ENCODE assay signal across 10 cellular contexts in the genomic region with DNA sequence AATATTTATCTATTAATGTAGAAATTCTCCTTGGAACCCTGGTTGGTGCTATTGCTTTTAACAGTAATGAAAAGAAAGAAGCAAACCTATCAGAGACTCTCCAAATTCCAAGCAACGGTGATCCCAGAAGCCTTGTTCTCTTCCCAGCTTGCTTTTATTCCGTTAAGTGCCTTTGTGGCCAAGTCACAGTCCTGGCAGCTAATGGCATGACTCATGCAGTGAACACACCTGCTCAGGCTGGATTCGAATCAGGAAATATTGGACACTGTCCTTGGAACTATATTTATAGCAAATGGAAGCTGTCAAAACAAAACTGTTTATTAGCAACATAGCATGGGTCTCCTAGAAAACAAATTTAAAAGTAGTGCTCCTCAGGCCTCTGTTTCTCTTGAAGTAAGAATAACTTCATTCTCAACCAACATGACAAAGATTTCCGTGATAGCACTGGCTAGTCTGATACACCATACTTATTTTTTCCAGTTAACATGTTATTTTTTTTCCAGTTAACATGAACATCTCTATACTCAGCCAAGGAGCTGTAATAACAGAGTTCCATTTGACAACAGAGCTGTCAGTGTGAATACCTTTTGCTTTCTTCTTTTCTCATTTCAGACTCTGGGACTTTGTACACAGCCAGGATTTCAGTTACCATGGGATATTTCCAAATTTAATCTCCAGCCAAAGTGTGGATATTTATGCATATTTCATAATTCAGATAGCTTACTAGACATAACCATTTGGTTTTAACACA.
DNase-seq lines count a peak whose midpoint lies in the region; ATAC-seq, FAIRE-seq and TF ChIP-seq lines count a peak whose summit lies in the region.
"Had no signal": no experiment of that assay in that cellular context is flagged by ENCODE, and none has a peak within 500 bp of the region (broad histone marks: within the 10 kb centered on the region; RNA-seq: fewer than 3 reads in every experiment).

No MANE protein-coding gene starts in this region.

- in situ Hi-C loops in GM23248 (cut with MboI): loop anchor here (5.0 kb wide), 1 partner anchor 505 kb away; no protein-coding TSS in a partner anchor

- no peaks in the 10 kb centered on the region for H3K79me2 ChIP-seq in GM23248 (ENCODE audit: insufficient read depth)

- ATAC-seq in esophagus mucosa (peak; percentile 60), GM19324 (IDR thresholded peaks at IDR 0.05; ENCODE audit: low FRiP score, unreplicated experiment) (no peak)

- DNase-seq in GM23248: peak; percentile 21
- DNase-seq in NCI-H2227 (lab: John Stamatoyannopoulos, UW; ENCODE audit: unreplicated experiment): peak; percentile 39
- peak; percentile 22 for DNase-seq in pons (ENCODE audit: low spot score)
- no peak for DNase-seq in kidney
- DNase-seq in GM19239 (ENCODE audit: insufficient read length, low spot score): no peak
- DNase-seq in activated naive CD4-positive, alpha-beta T cell treated with anti-CD3 and anti-CD28 coated beads, Interleukin-2, amount 50 U/mL, for 16 hours: no peak
- DNase-seq: naive B cell had no signal

- H3K36me3 ChIP-seq in GM23248 (ENCODE audit: low read depth) (no peaks in the 10 kb centered on the region), kidney (ENCODE audit: control insufficient read depth in 1 of 2, insufficient read depth in 2 of 2, low read length in 2 of 2) (no peaks in the 10 kb centered on the region)
- H3K36me3 ChIP-seq: SJSA1 had no signal

- FAIRE-seq in kidney (lab: Jason Lieb, UNC) (no peak), GM19239 (lab: Jason Lieb, UNC) (no peak)

- no peaks in the 10 kb centered on the region for H4K20me1 ChIP-seq in GM23248 (ENCODE audit: insufficient read depth)

- H3K4me2 ChIP-seq in GM23248 (ENCODE audit: unreplicated experiment): no peak overlapping the region

- no peak overlapping the region for H3K27ac ChIP-seq in GM23248
- no peak overlapping the region for H3K27ac ChIP-seq in kidney (ENCODE audit: low read depth in 2 of 2, low read length in 2 of 2)
- H3K27ac ChIP-seq: SJSA1 had no signal

- H3K9ac ChIP-seq in GM23248 (no peak overlapping the region), kidney (ENCODE audit: low read length in 2 of 2) (no peak overlapping the region)

- no peaks in the 10 kb centered on the region for H3K4me1 ChIP-seq in GM23248 (ENCODE audit: insufficient read depth)
- H3K4me1 ChIP-seq in kidney (ENCODE audit: control insufficient read depth in 1 of 2, insufficient read depth in 1 of 2, low read depth in 1 of 2, low read length in 2 of 2): peaks cover 5 to 7% of the 10 kb centered on the region in 2 donors
- H3K4me1 ChIP-seq: SJSA1 had no signal

- no peaks in the 10 kb centered on the region for H3K9me2 ChIP-seq in GM23248 (ENCODE audit: insufficient read depth)

- H3K27me3 ChIP-seq in GM23248 (replicated peaks; ENCODE audit: insufficient read depth): no peaks in the 10 kb centered on the region
- H3K27me3 ChIP-seq: SJSA1 had no signal

- H3K9me3 ChIP-seq in GM23248 (ENCODE audit: low read depth) (no peaks in the 10 kb centered on the region), kidney (ENCODE audit: control insufficient read depth in 1 of 2, low read length in 2 of 2) (no peaks in the 10 kb centered on the region)
- H3K9me3 ChIP-seq: SJSA1 had no signal

- WGBS in GM23248 (ENCODE audit: low coverage in 1 of 2, low lambda C conversion rate in 2 of 2, missing lambda C conversion rate in 2 of 2), 2 experiments: 3 to 4% methylated on average over 4 of the region's 4 CpGs

- H2AFZ ChIP-seq in GM23248: no peak overlapping the region

- intact Hi-C loops in kidney (cut with DNase I): no loop called here

- TF ChIP-seq CTCF in kidney (IDR thresholded peaks at IDR 0.05; ENCODE audit: borderline replicate concordance, extremely low read depth, insufficient read depth): no peak

- H3K4me3 ChIP-seq in GM23248 (no peak overlapping the region), kidney (ENCODE audit: low read length in 2 of 2) (no peak overlapping the region)
- H3K4me3 ChIP-seq: SJSA1 had no signal

- H3F3A ChIP-seq in GM23248 (ENCODE audit: insufficient read depth): no peaks in the 10 kb centered on the region

Comparison
In these comparisons a context has a peak if more than half of its experiments do, and no peak if none do; other contexts are left out.
1. DNase-seq: peak in GM23248 (single experiment), NCI-H2227 (single experiment) and pons (single experiment); none in kidney (single experiment), GM19239 (single experiment) and activated naive CD4-positive, alpha-beta T cell treated with anti-CD3 and anti-CD28 coated beads, Interleukin-2, amount 50 U/mL, for 16 hours (single experiment).